12 cellular contexts compared by ENCODE assay signal in genomic region chr18:56068030-56068671, GRCh38.
DNase-seq lines count a peak whose midpoint lies in the region; ATAC-seq, FAIRE-seq and TF ChIP-seq lines count a peak whose summit lies in the region.
"Had no signal": no experiment of that assay in that cellular context is flagged by ENCODE, and none has a peak within 500 bp of the region (broad histone marks: within the 10 kb centered on the region; RNA-seq: fewer than 3 reads in every experiment).

No MANE protein-coding gene starts in this region.

- H3K27me3 ChIP-seq in ACC112 (ENCODE audit: insufficient read depth, low read length) = no peaks in the 10 kb centered on the region
- H3K27me3 ChIP-seq: BLaER1 had no signal

- no peaks in the 10 kb centered on the region for H3K36me3 ChIP-seq in ACC112 (ENCODE audit: insufficient read depth, low read length)
- H3K36me3 ChIP-seq: BLaER1 had no signal

- peak overlapping the region; percentile 73 for H2AFZ ChIP-seq in ACC112 (ENCODE audit: low read length, unreplicated experiment)

- ATAC-seq in activated T-helper 17 cell treated with anti-CD3 and anti-CD28 coated beads, Interleukin-2, amount 50 U/mL, for 72 hours (replicated peaks) = no peak
- ATAC-seq in HG03521 (IDR thresholded peaks at IDR 0.05; ENCODE audit: unreplicated experiment) = no peak
- ATAC-seq: K562; naive thymus-derived CD4-positive, alpha-beta T cell had no signal

- peaks cover 2% of the 10 kb centered on the region for H3K9me3 Mint-ChIP-seq in activated CD4-positive, alpha-beta memory T cell treated with anti-CD3 and anti-CD28 coated beads for 36 hours
- peaks cover 11% of the 10 kb centered on the region for H3K9me3 Mint-ChIP-seq in activated T-helper 17 cell treated with anti-CD3 and anti-CD28 coated beads, Interleukin-2, amount 50 U/mL, for 72 hours

- CTCF ChIA-PET in activated CD4-positive, alpha-beta memory T cell treated with anti-CD3 and anti-CD28 coated beads for 36 hours (lab: Charles Lee) = no interaction called here

- H3K4me1 ChIP-seq in ACC112 (ENCODE audit: control insufficient read depth, insufficient read depth, low read length, unreplicated experiment) = peaks cover 12% of the 10 kb centered on the region
- H3K4me1 ChIP-seq: BLaER1 had no signal

- no peak for FAIRE-seq in GM19239 (lab: Jason Lieb, UNC)
- FAIRE-seq: K562 had no signal

- H3K27ac Mint-ChIP-seq in activated CD4-positive, alpha-beta memory T cell treated with anti-CD3 and anti-CD28 coated beads for 36 hours = no peak overlapping the region
- no peak overlapping the region for H3K27ac Mint-ChIP-seq in activated T-helper 17 cell treated with anti-CD3 and anti-CD28 coated beads, Interleukin-2, amount 50 U/mL, for 72 hours
- H3K27ac Mint-ChIP-seq: naive thymus-derived CD4-positive, alpha-beta T cell had no signal

- peak overlapping the region; percentile 13; the same call in 1 of the 2 replicates for H3K4me3 ChIP-seq in ACC112 (ENCODE audit: low read depth, low read length)
- no peak overlapping the region for H3K4me3 ChIP-seq in HFF-Myc (replicated peaks; ENCODE audit: low read depth, low read length)
- H3K4me3 ChIP-seq: BLaER1, K562 had no signal

- no peaks in the 10 kb centered on the region for H3K4me1 Mint-ChIP-seq in activated CD4-positive, alpha-beta memory T cell treated with anti-CD3 and anti-CD28 coated beads for 36 hours (ENCODE audit: low read depth)
- no peaks in the 10 kb centered on the region for H3K4me1 Mint-ChIP-seq in activated T-helper 17 cell treated with anti-CD3 and anti-CD28 coated beads, Interleukin-2, amount 50 U/mL, for 72 hours
- H3K4me1 Mint-ChIP-seq: naive thymus-derived CD4-positive, alpha-beta T cell had no signal

- H3K4me3 Mint-ChIP-seq in activated CD4-positive, alpha-beta memory T cell treated with anti-CD3 and anti-CD28 coated beads for 36 hours = no peak overlapping the region
- no peak overlapping the region for H3K4me3 Mint-ChIP-seq in activated T-helper 17 cell treated with anti-CD3 and anti-CD28 coated beads, Interleukin-2, amount 50 U/mL, for 72 hours
- H3K4me3 Mint-ChIP-seq: naive thymus-derived CD4-positive, alpha-beta T cell had no signal

- DNase-seq in HFF-Myc (ENCODE audit: extremely low read depth, low read depth) (peak; percentile 47), amniotic epithelial cell (ENCODE audit: low read depth) (peak; percentile 17), islet precursor cell (peak; percentile 60), GM19239 (ENCODE audit: insufficient read length, low spot score) (no peak)
- no peak for DNase-seq in activated CD4-positive, alpha-beta memory T cell treated with anti-CD3 and anti-CD28 coated beads for 36 hours
- DNase-seq: naive thymus-derived CD4-positive, alpha-beta T cell; NCI-H2081 had no signal

- H3K79me2 ChIP-seq in ACC112 (ENCODE audit: control insufficient read depth, insufficient read depth, low read length, unreplicated experiment) = no peaks in the 10 kb centered on the region

- TF ChIP-seq CTCF in HFF-Myc (IDR thresholded peaks at IDR 0.05; ENCODE audit: low read depth, low read length, missing control alignments) = no peak

- H3K27me3 Mint-ChIP-seq in activated CD4-positive, alpha-beta memory T cell treated with anti-CD3 and anti-CD28 coated beads for 36 hours = no peaks in the 10 kb centered on the region
- peaks cover 3% of the 10 kb centered on the region for H3K27me3 Mint-ChIP-seq in activated T-helper 17 cell treated with anti-CD3 and anti-CD28 coated beads, Interleukin-2, amount 50 U/mL, for 72 hours
- H3K27me3 Mint-ChIP-seq: naive thymus-derived CD4-positive, alpha-beta T cell had no signal

- H3K27ac ChIP-seq in ACC112 (ENCODE audit: low read depth, low read length) = no peak overlapping the region
- H3K27ac ChIP-seq: BLaER1 had no signal

- H3K36me3 Mint-ChIP-seq in activated CD4-positive, alpha-beta memory T cell treated with anti-CD3 and anti-CD28 coated beads for 36 hours = no peaks in the 10 kb centered on the region
- no peaks in the 10 kb centered on the region for H3K36me3 Mint-ChIP-seq in activated T-helper 17 cell treated with anti-CD3 and anti-CD28 coated beads, Interleukin-2, amount 50 U/mL, for 72 hours (ENCODE audit: low read depth)
- H3K36me3 Mint-ChIP-seq: naive thymus-derived CD4-positive, alpha-beta T cell had no signal

- POLR2A ChIA-PET in activated CD4-positive, alpha-beta memory T cell treated with anti-CD3 and anti-CD28 coated beads for 36 hours (lab: Charles Lee) = no interaction called here

- intact Hi-C loops in activated CD4-positive, alpha-beta memory T cell treated with anti-CD3 and anti-CD28 coated beads for 36 hours (cut with micrococcal nuclease) = no loop called here

Comparison
In these comparisons a context has a peak if more than half of its experiments do, and no peak if none do; other contexts are left out.
1. DNase-seq: peak in HFF-Myc (single experiment), amniotic epithelial cell (single experiment) and islet precursor cell (single experiment); none in activated CD4-positive, alpha-beta memory T cell treated with anti-CD3 and anti-CD28 coated beads for 36 hours (single experiment) and GM19239 (single experiment).